In the genomic region with DNA sequence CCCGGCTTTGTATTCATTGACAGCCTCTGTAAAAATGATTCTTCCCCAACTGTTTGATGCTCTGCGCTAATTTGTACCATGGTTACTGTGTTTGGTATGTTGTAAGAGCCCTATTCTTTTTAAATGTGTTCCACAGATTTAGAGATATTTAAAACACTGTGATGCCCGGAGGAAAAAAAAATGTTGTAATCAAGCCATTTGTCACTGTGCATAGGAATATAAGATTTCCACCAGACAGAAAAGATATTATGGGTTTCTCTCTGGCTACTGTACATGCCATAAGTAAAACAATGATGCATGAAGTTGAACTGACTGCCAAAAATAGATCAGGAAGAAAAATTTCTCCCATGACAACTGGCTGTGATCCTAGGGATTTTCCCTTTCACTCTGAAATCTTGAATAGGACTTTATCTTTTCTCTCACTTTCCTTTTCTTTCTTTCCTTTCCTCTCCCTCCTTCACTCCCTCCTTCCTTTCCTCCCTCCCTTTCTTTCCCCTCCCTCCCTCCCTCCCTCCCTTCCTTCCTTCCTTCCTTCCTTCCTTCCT, we compare ENCODE assay signal across 7 cellular contexts.
DNase-seq lines count a peak whose midpoint lies in the region; ATAC-seq and TF ChIP-seq lines count a peak whose summit lies in the region.

No MANE protein-coding gene starts in this region.

- H3K27ac Mint-ChIP-seq in mesothelial cell of epicardium, result no peak overlapping the region

- H3K9me3 Mint-ChIP-seq in mesothelial cell of epicardium, result no peaks in the 10 kb centered on the region

- H3K4me1 Mint-ChIP-seq in mesothelial cell of epicardium, result peaks cover 22% of the 10 kb centered on the region

- H3K36me3 ChIP-seq in thoracic aorta, result no peaks in the 10 kb centered on the region
- no peaks in the 10 kb centered on the region for H3K36me3 ChIP-seq in Peyer's patch

- H3K27ac ChIP-seq in thoracic aorta (no peak overlapping the region), Peyer's patch (peak overlapping the region in 1 of 4 donors; percentile 66)

- peak; percentile 32 to 36 for DNase-seq in NCI-H446 (lab: John Stamatoyannopoulos, UW)
- DNase-seq in choroid plexus epithelial cell (ENCODE audit: low read depth), result peak; percentile 83
- peak; percentile 92 for DNase-seq in kidney glomerular epithelial cell (lab: John Stamatoyannopoulos, UW)
- no peak for DNase-seq in thoracic aorta (ENCODE audit: low spot score)
- DNase-seq in NCI-H187 (lab: John Stamatoyannopoulos, UW), result no peak
- no peak for DNase-seq in Peyer's patch
- DNase-seq in mesothelial cell of epicardium (ENCODE audit: low spot score in 2 of 2, unreplicated experiment in 2 of 2), result no peak

- H3K27me3 ChIP-seq in thoracic aorta (replicated peaks; ENCODE audit: insufficient read depth) (no peaks in the 10 kb centered on the region), Peyer's patch (no peaks in the 10 kb centered on the region)

- H3K4me3 ChIP-seq in choroid plexus epithelial cell (ENCODE audit: low read depth, low read length) (no peak overlapping the region), thoracic aorta (peak overlapping the region; percentile 30), Peyer's patch (no peak overlapping the region)

- TF ChIP-seq CTCF in choroid plexus epithelial cell (conservative IDR thresholded peaks at IDR 0.05; ENCODE audit: low read depth, low read length), result no peak
- TF ChIP-seq CTCF in thoracic aorta (IDR thresholded peaks at IDR 0.05), result no peak
- TF ChIP-seq CTCF in Peyer's patch (IDR thresholded peaks at IDR 0.05), result no peak
- TF ChIP-seq CTCF in mesothelial cell of epicardium (IDR thresholded peaks at IDR 0.05; ENCODE audit: unreplicated experiment), result no peak

- H3K9me3 ChIP-seq in thoracic aorta (no peaks in the 10 kb centered on the region), Peyer's patch (no peaks in the 10 kb centered on the region)

- H3K36me3 Mint-ChIP-seq in mesothelial cell of epicardium, result peaks cover 1% of the 10 kb centered on the region

- no peak for ATAC-seq in thoracic aorta (ENCODE audit: insufficient number of reproducible peaks, low FRiP score, low read depth)

- no peak overlapping the region for H3K4me3 Mint-ChIP-seq in mesothelial cell of epicardium

- H3K27me3 Mint-ChIP-seq in mesothelial cell of epicardium (ENCODE audit: low read depth), result no peaks in the 10 kb centered on the region

- no peak for TF ChIP-seq POLR2A in Peyer's patch (IDR thresholded peaks at IDR 0.05)

- H3K4me1 ChIP-seq in thoracic aorta (ENCODE audit: control insufficient read depth in 1 of 2, low read depth in 2 of 2), result peaks cover 8 to 16% of the 10 kb centered on the region in 2 donors
- H3K4me1 ChIP-seq in Peyer's patch, result peaks cover 0 to 17% (median 0%) of the 10 kb centered on the region in 4 donors

Comparison
In these comparisons a context has a peak if more than half of its experiments do, and no peak if none do; other contexts are left out.
1. DNase-seq: peak in NCI-H446 (2 of 2), choroid plexus epithelial cell (single experiment) and kidney glomerular epithelial cell (single experiment); none in thoracic aorta (single experiment), NCI-H187 (0 of 2), Peyer's patch (0 of 3) and mesothelial cell of epicardium (0 of 2).